ENCODE assay signal across 25 cellular contexts in genomic region chr4:3262208-3263052, GRCh38. TPM values are rescaled to one million over a fixed set of nuclear protein-coding genes. Genes with fewer than 3 reads are reported as not detected.
DNase-seq lines count a peak whose midpoint lies in the region; ATAC-seq lines count a peak whose summit lies in the region.
"Had no signal": no experiment of that assay in that cellular context is flagged by ENCODE, and none has a peak within 500 bp of the region (broad histone marks: within the 10 kb centered on the region; RNA-seq: fewer than 3 reads in every experiment).

No MANE protein-coding gene starts in this region.

- no peaks in the 10 kb centered on the region for H3K9me3 ChIP-seq in naive thymus-derived CD4-positive, alpha-beta T cell (ENCODE audit: control insufficient read depth in 2 of 3, low read length in 3 of 3)
- H3K9me3 ChIP-seq: esophagus muscularis mucosa, mucosa of descending colon, prostate gland had no signal

- no peaks in the 10 kb centered on the region for H3K4me1 ChIP-seq in naive thymus-derived CD4-positive, alpha-beta T cell (ENCODE audit: control insufficient read depth in 2 of 2, insufficient read depth in 2 of 2, low read length in 2 of 2)
- H3K4me1 ChIP-seq: esophagus muscularis mucosa, prostate gland had no signal

- H3K27me3 ChIP-seq in naive thymus-derived CD4-positive, alpha-beta T cell (ENCODE audit: control insufficient read depth in 2 of 2, insufficient read depth in 2 of 2, low read length in 2 of 2) = no peaks in the 10 kb centered on the region
- H3K27me3 ChIP-seq: brain microvascular endothelial cell, esophagus muscularis mucosa had no signal

- no peak overlapping the region for H3K27ac Mint-ChIP-seq in naive thymus-derived CD4-positive, alpha-beta T cell
- H3K27ac Mint-ChIP-seq: activated T-helper 17 cell treated with anti-CD3 and anti-CD28 coated beads, Interleukin-2, amount 50 U/mL, for 72 hours had no signal

- no peaks in the 10 kb centered on the region for H3K4me1 Mint-ChIP-seq in naive thymus-derived CD4-positive, alpha-beta T cell
- H3K4me1 Mint-ChIP-seq: activated T-helper 17 cell treated with anti-CD3 and anti-CD28 coated beads, Interleukin-2, amount 50 U/mL, for 72 hours had no signal

- H3K4me3 ChIP-seq in naive thymus-derived CD4-positive, alpha-beta T cell (ENCODE audit: low read length) = no peak overlapping the region
- H3K4me3 ChIP-seq: esophagus muscularis mucosa, GM12878, K562, mucosa of descending colon, PC-9, prostate gland had no signal

- DNase-seq in activated CD8-positive, alpha-beta memory T cell treated with anti-CD3 and anti-CD28 coated beads for 24 hours = peak; percentile 45
- DNase-seq in activated CD8-positive, alpha-beta memory T cell treated with anti-CD3 and anti-CD28 coated beads, Interleukin-2, amount 50 U/mL, for 4 hours = no peak
- DNase-seq in D341Med (ENCODE audit: low spot score) = peak; percentile 21
- DNase-seq in islet precursor cell = peak; percentile 50
- peak; percentile 49 for DNase-seq in sciatic nerve (ENCODE audit: low spot score)
- DNase-seq in NCI-H2081 treated with DMSO at 0.1 percent for 48 hours (lab: John Stamatoyannopoulos, UW) = no peak
- DNase-seq in naive thymus-derived CD4-positive, alpha-beta T cell = no peak
- DNase-seq in AG08395 (ENCODE audit: low spot score) = no peak
- DNase-seq: activated CD4-positive, alpha-beta T cell treated with anti-CD3 and anti-CD28 coated beads for 1 hour; brain microvascular endothelial cell; cortex of kidney; DND-41; foreskin melanocyte; mucosa of descending colon; NCI-H1417 treated with DMSO at 0.1 percent for 48 hours; NCI-H2107; NCI-H446 treated with DMSO at 0.1 percent for 48 hours; nephron progenitor cell; PC-9; SHP77 treated with DMSO at 0.1 percent for 48 hours had no signal

- H3K4me3 Mint-ChIP-seq in naive thymus-derived CD4-positive, alpha-beta T cell = no peak overlapping the region
- H3K4me3 Mint-ChIP-seq: activated T-helper 17 cell treated with anti-CD3 and anti-CD28 coated beads, Interleukin-2, amount 50 U/mL, for 72 hours; nephron progenitor cell had no signal

- CTCF ChIA-PET in naive thymus-derived CD4-positive, alpha-beta T cell (lab: Charles Lee) = no interaction called here

- H3K36me3 Mint-ChIP-seq in naive thymus-derived CD4-positive, alpha-beta T cell = peaks cover 0 to 9% (median 0%) of the 10 kb centered on the region in 5 donors

- H3K9me3 Mint-ChIP-seq in naive thymus-derived CD4-positive, alpha-beta T cell = no peaks in the 10 kb centered on the region
- H3K9me3 Mint-ChIP-seq: activated T-helper 17 cell treated with anti-CD3 and anti-CD28 coated beads, Interleukin-2, amount 50 U/mL, for 72 hours; nephron progenitor cell had no signal

- no peak for ATAC-seq in sciatic nerve
- ATAC-seq in naive thymus-derived CD4-positive, alpha-beta T cell = no peak
- ATAC-seq: activated T-helper 17 cell treated with anti-CD3 and anti-CD28 coated beads, Interleukin-2, amount 50 U/mL, for 72 hours; GM12878; K562; mucosa of descending colon had no signal

- intact Hi-C loops in sciatic nerve (cut with DNase I) = no loop called here
- intact Hi-C loops in naive thymus-derived CD4-positive, alpha-beta T cell (cut with micrococcal nuclease) = no loop called here

- H3K27ac ChIP-seq in naive thymus-derived CD4-positive, alpha-beta T cell (ENCODE audit: low read depth, low read length) = no peak overlapping the region
- H3K27ac ChIP-seq: brain microvascular endothelial cell, esophagus muscularis mucosa, PC-9, prostate gland had no signal

- H3K27me3 Mint-ChIP-seq in naive thymus-derived CD4-positive, alpha-beta T cell = no peaks in the 10 kb centered on the region
- H3K27me3 Mint-ChIP-seq: activated T-helper 17 cell treated with anti-CD3 and anti-CD28 coated beads, Interleukin-2, amount 50 U/mL, for 72 hours had no signal

- no peaks in the 10 kb centered on the region for H3K36me3 ChIP-seq in naive thymus-derived CD4-positive, alpha-beta T cell (ENCODE audit: control insufficient read depth in 2 of 3, insufficient read depth in 3 of 3, low read length in 3 of 3)
- H3K36me3 ChIP-seq: brain microvascular endothelial cell, esophagus muscularis mucosa, prostate gland had no signal

- POLR2A ChIA-PET in naive thymus-derived CD4-positive, alpha-beta T cell (lab: Charles Lee) = no interaction called here

RNA-seq across cellular contexts. Expression of gene MSANTD1, which starts 13.5 kb away (rescaled TPM):
- 1.8 TPM for total RNA-seq in sciatic nerve
- total RNA-seq in naive thymus-derived CD4-positive, alpha-beta T cell = 1 to 10 TPM; 1.4 to 2.7 (median 2.3) TPM
- polyA plus RNA-seq in naive thymus-derived CD4-positive, alpha-beta T cell = not detected
- polyA plus RNA-seq: K562 had no signal

RNA-seq across cellular contexts. Expression of gene RGS12, which starts 30.4 kb away (rescaled TPM):
- 40.7 TPM for total RNA-seq in sciatic nerve
- 10 to 100 TPM in 1 of 5 experiments, 1 to 10 TPM in 4; 2.5 to 13.3 (median 7.5) TPM for total RNA-seq in naive thymus-derived CD4-positive, alpha-beta T cell
- 10 to 100 TPM in 1 of 2 donors, 1 to 10 TPM in 1; 6.6 to 16.0 TPM for polyA plus RNA-seq in naive thymus-derived CD4-positive, alpha-beta T cell

Comparison
In these comparisons a context has a peak if more than half of its experiments do, and no peak if none do; other contexts are left out.
1. DNase-seq: peak in activated CD8-positive, alpha-beta memory T cell treated with anti-CD3 and anti-CD28 coated beads for 24 hours (single experiment), D341Med (single experiment), islet precursor cell (single experiment) and sciatic nerve (single experiment); none in activated CD8-positive, alpha-beta memory T cell treated with anti-CD3 and anti-CD28 coated beads, Interleukin-2, amount 50 U/mL, for 4 hours (single experiment), NCI-H2081 treated with DMSO at 0.1 percent for 48 hours (single experiment), naive thymus-derived CD4-positive, alpha-beta T cell (0 of 9) and AG08395 (single experiment).